In the genomic region with DNA sequence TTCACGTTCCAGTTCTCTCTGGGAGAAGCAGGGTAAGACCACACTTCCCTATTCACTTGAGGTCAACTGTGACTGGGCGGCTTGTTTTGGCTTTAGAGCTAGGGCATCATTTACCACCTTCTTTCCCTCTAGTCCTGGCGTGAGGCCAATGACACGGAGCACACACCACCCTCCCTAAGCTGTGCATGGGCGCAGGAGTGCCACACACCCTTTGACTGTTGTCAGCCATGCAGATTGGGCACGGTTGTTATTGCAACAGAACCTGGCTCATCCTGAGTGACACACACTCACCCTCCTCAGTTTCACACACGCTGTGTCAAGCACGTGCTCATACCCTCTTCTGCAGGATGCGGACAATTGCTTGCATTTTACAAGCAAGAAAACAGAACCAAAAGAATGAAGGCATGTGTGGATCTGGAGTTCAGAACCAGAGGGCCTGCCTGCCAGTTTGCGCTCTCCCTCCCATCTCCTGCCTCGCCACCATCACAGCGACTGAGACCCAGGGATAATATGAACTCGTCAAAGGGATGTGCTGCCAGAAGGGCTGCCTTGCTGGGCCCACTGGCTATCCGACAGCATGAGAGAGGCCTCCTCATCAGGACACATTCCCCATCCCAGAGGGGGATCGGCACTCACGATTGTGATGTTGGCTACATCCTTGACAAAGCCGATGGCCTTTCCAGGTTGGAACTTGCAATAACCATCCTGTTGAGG, we compare ENCODE assay signal across 1 cellular context.
TF ChIP-seq lines count a peak whose summit lies in the region.

No MANE protein-coding gene starts in this region.

TF ChIP-seq in IMR-90, 13 proteins besides CTCF, POLR2A, EP300 and RAD21:
- TF ChIP-seq MAFK (IDR thresholded peaks at IDR 0.05; ENCODE audit: low read depth, low read length) (no peak), SMC3 (IDR thresholded peaks at IDR 0.05; ENCODE audit: low read depth, low read length) (no peak), CEBPB (IDR thresholded peaks at IDR 0.05; ENCODE audit: low read depth, low read length) (peak; percentile 14; the same call in 1 of the 2 replicates)
